ENCODE assay signal across 8 cellular contexts in the genomic region with DNA sequence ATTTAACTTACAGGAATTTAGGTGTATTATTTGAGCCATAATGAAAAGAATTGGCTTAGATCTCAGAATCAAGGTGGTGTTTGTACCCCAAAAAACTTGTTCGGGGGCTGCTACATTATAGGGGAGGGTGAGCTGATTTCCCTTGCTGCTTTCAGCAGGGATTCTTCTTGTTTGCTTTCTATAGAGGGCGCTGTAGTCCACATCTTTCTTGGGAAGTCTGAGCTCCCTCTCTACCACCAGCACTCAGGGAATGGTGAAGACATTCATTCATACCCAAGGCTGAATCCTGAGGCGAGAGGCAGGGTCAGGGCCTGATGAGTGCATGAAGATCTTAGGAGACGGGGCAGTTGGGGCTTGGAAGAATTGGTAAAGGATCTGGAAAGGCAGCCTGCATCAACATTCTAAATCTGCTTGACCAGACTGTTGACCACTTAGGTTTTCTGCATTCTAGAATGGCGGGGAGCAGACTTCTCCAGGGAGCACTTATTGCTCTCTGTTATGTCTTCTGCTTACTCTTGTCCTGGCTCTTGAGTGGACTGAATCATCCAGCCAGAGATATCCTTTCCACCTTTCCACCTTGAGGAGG. TPM values are rescaled to one million over a fixed set of nuclear protein-coding genes. Genes with fewer than 3 reads are reported as not detected.
DNase-seq lines count a peak whose midpoint lies in the region; ATAC-seq and TF ChIP-seq lines count a peak whose summit lies in the region.

No MANE protein-coding gene starts in this region.

- no peak overlapping the region for H3K4me2 ChIP-seq in trophoblast cell (ENCODE audit: low read length)

- H3K9me3 ChIP-seq in cardiac muscle cell (ENCODE audit: low read depth) (no peaks in the 10 kb centered on the region), trophoblast cell (ENCODE audit: insufficient read depth, low read depth, low read length) (no peaks in the 10 kb centered on the region), gastrocnemius medialis (no peaks in the 10 kb centered on the region)

- no peak overlapping the region for H4K91ac ChIP-seq in trophoblast cell (ENCODE audit: low read depth, low read length)

- no peaks in the 10 kb centered on the region for H3K79me2 ChIP-seq in trophoblast cell (ENCODE audit: control insufficient read depth, insufficient read depth, low read length, poor library complexity)

- H3K14ac ChIP-seq in trophoblast cell (ENCODE audit: low read length): no peak overlapping the region

- no peak overlapping the region for H2BK5ac ChIP-seq in trophoblast cell (ENCODE audit: low read depth, low read length, poor library complexity)

- no peak overlapping the region for H2BK12ac ChIP-seq in trophoblast cell (ENCODE audit: low read length)

- no peak overlapping the region for H2BK120ac ChIP-seq in trophoblast cell (ENCODE audit: insufficient read depth, low read length, poor library complexity)

- H3K9ac ChIP-seq in trophoblast cell (ENCODE audit: low read length): no peak overlapping the region

- no peaks in the 10 kb centered on the region for H3K36me3 ChIP-seq in cardiac muscle cell
- peaks cover 4% of the 10 kb centered on the region in 2 experiments for H3K36me3 ChIP-seq in trophoblast cell (ENCODE audit: control insufficient read depth in 1 of 2, insufficient read depth in 2 of 2, low read length in 2 of 2)
- H3K36me3 ChIP-seq in gastrocnemius medialis: no peaks in the 10 kb centered on the region

- H3K4ac ChIP-seq in trophoblast cell (ENCODE audit: low read depth, low read length): no peak overlapping the region

- no peak for TF ChIP-seq POLR2A in gastrocnemius medialis (IDR thresholded peaks at IDR 0.05)

- no peak overlapping the region for H4K12ac ChIP-seq in trophoblast cell (ENCODE audit: low read depth, low read length)

- H3K27me3 ChIP-seq in cardiac muscle cell (no peaks in the 10 kb centered on the region), dorsolateral prefrontal cortex (no peaks in the 10 kb centered on the region), trophoblast cell (ENCODE audit: insufficient read depth, low read length) (no peaks in the 10 kb centered on the region), gastrocnemius medialis (no peaks in the 10 kb centered on the region)

- H3K79me1 ChIP-seq in trophoblast cell (ENCODE audit: low read length): no peaks in the 10 kb centered on the region

- H3K27ac ChIP-seq in cardiac muscle cell: no peak overlapping the region
- H3K27ac ChIP-seq in dorsolateral prefrontal cortex: no peak overlapping the region
- H3K27ac ChIP-seq in trophoblast cell (ENCODE audit: low read depth, low read length): no peak overlapping the region
- H3K27ac ChIP-seq in gastrocnemius medialis: no peak overlapping the region

- H3K23ac ChIP-seq in trophoblast cell (ENCODE audit: low read length): no peak overlapping the region

- H4K8ac ChIP-seq in trophoblast cell (ENCODE audit: low read depth, low read length): no peak overlapping the region

- no peak overlapping the region for H2AK5ac ChIP-seq in trophoblast cell (ENCODE audit: low read length)

- no peak overlapping the region for H3K18ac ChIP-seq in trophoblast cell (ENCODE audit: low read length)

- peak; percentile 56 to 71 for DNase-seq in cardiac muscle cell (ENCODE audit: low read depth in 1 of 2, low spot score in 1 of 2)
- DNase-seq in Right ventricle myocardium inferior (ENCODE audit: missing footprints): no peak
- peak; percentile 3 for DNase-seq in NCI-H774 (lab: John Stamatoyannopoulos, UW)
- DNase-seq in dorsolateral prefrontal cortex: no peak
- DNase-seq in trophoblast cell: peak; percentile 26 to 83
- DNase-seq in gastrocnemius medialis: no peak

- intact Hi-C loops in Right ventricle myocardium inferior (cut with DNase I): no loop called here
- intact Hi-C loops in dorsolateral prefrontal cortex (cut with DNase I): no loop called here
- intact Hi-C loops in gastrocnemius medialis (cut with DNase I; ENCODE audit: low total_unique reads): no loop called here

- H3K4me1 ChIP-seq in cardiac muscle cell (ENCODE audit: low read depth) (peaks cover 11% of the 10 kb centered on the region), trophoblast cell (ENCODE audit: control insufficient read depth in 1 of 2, insufficient read depth in 2 of 2, low read length in 2 of 2) (peaks cover 0 to 2% of the 10 kb centered on the region in 2 experiments), gastrocnemius medialis (no peaks in the 10 kb centered on the region)

- in situ Hi-C loops in gastrocnemius medialis (cut with MboI; ENCODE audit: low sequenced_read_pairs in 4 of 4): no loop called here

- H2AFZ ChIP-seq in trophoblast cell (ENCODE audit: insufficient read depth, low read length, poor library complexity): no peak overlapping the region

- peak; percentile 68 for TF ChIP-seq CTCF in cardiac muscle cell (IDR thresholded peaks at IDR 0.05; ENCODE audit: low read depth, low read length)
- peak in 35 of 56 donors; percentile 9 to 55 (median 27) for TF ChIP-seq CTCF in dorsolateral prefrontal cortex (IDR thresholded peaks at IDR 0.05 in 54 of 56, conservative IDR thresholded peaks at IDR 0.05 in 2 of 56; ENCODE audit: low read depth in 1 of 56, partially characterized antibody in 56 of 56)
- TF ChIP-seq CTCF in gastrocnemius medialis (IDR thresholded peaks at IDR 0.05 in 4 of 5, conservative IDR thresholded peaks at IDR 0.05 in 1 of 5): peak in 2 of 5 experiments; percentile 21 to 22

- ATAC-seq in Right ventricle myocardium inferior (no peak), HG03342 (IDR thresholded peaks at IDR 0.05; ENCODE audit: unreplicated experiment) (no peak), GM21447 (IDR thresholded peaks at IDR 0.05; ENCODE audit: unreplicated experiment) (no peak), gastrocnemius medialis (no peak)

- H3K4me3 ChIP-seq in cardiac muscle cell: no peak overlapping the region
- H3K4me3 ChIP-seq in dorsolateral prefrontal cortex: no peak overlapping the region
- no peak overlapping the region for H3K4me3 ChIP-seq in trophoblast cell (ENCODE audit: low read depth, low read length)
- H3K4me3 ChIP-seq in gastrocnemius medialis: no peak overlapping the region

- WGBS in trophoblast cell (ENCODE audit: extremely low coverage, insufficient coverage, insufficient read length): no CpG with 5 or more reads among the region's 5 CpGs

RNA-seq across cellular contexts. Expression of a gene that starts 18.9 kb away (rescaled TPM):
- total RNA-seq in cardiac muscle cell (not detected in 2 replicates), Right ventricle myocardium inferior (not detected), dorsolateral prefrontal cortex (not detected), gastrocnemius medialis (1 to 10 TPM in 1 of 4 donors, not detected in 3; 1.7 TPM)
- polyA plus RNA-seq in cardiac muscle cell: not detected in 2 replicates
- not detected in 2 replicates for polyA plus RNA-seq in trophoblast cell (2013)

RNA-seq across cellular contexts. Expression of a gene that starts 23.8 kb away (rescaled TPM):
- total RNA-seq in cardiac muscle cell (7.3 and 10.0 TPM in 2 replicates), Right ventricle myocardium inferior (4.6 TPM), dorsolateral prefrontal cortex (10 to 100 TPM in 2 of 120 experiments, 1 to 10 TPM in 118; 1.5 to 12.1 (median 4.6) TPM), gastrocnemius medialis (under 1 TPM; 0.36 to 0.95 (median 0.60) TPM)
- 5.1 and 7.6 TPM in 2 replicates for polyA plus RNA-seq in cardiac muscle cell
- polyA plus RNA-seq in trophoblast cell (2013): 4.0 and 4.6 TPM in 2 replicates

RNA-seq across cellular contexts. Expression of a gene that starts 54.2 kb away (rescaled TPM):
- total RNA-seq in cardiac muscle cell: 0.06 TPM in 1 of 2 replicates, not detected in the other
- 0.26 and 0.67 TPM in 2 replicates for polyA plus RNA-seq in cardiac muscle cell
- total RNA-seq in Right ventricle myocardium inferior: 0.24 TPM
- total RNA-seq in dorsolateral prefrontal cortex: 1 to 10 TPM in 91 of 120 experiments, under 1 TPM in 26, not detected in 3; 0.19 to 7.2 (median 1.8) TPM
- polyA plus RNA-seq in trophoblast cell (2013): not detected in 2 replicates
- 10 to 100 TPM in 1 of 4 donors, 1 to 10 TPM in 3; 2.1 to 34.2 (median 4.1) TPM for total RNA-seq in gastrocnemius medialis

Comparison
In these comparisons a context has a peak if more than half of its experiments do, and no peak if none do; other contexts are left out.
1. DNase-seq: peak in cardiac muscle cell (2 of 2), NCI-H774 (single experiment) and trophoblast cell (2 of 2); none in Right ventricle myocardium inferior (single experiment), dorsolateral prefrontal cortex (0 of 10) and gastrocnemius medialis (0 of 2).